In genomic region chr3:53084310-53085001, GRCh38 we compare ENCODE assay signal across 11 cellular contexts. TPM values are rescaled to one million over a fixed set of nuclear protein-coding genes. Genes with fewer than 3 reads are reported as not detected.
DNase-seq lines count a peak whose midpoint lies in the region; ATAC-seq and TF ChIP-seq lines count a peak whose summit lies in the region.
"Had no signal": no experiment of that assay in that cellular context is flagged by ENCODE, and none has a peak within 500 bp of the region (broad histone marks: within the 10 kb centered on the region; RNA-seq: fewer than 3 reads in every experiment).

No MANE protein-coding gene starts in this region.

- peaks cover 14% of the 10 kb centered on the region for H3K36me3 Mint-ChIP-seq in activated CD4-positive, alpha-beta T cell treated with anti-CD3 and anti-CD28 coated beads for 36 hours (ENCODE audit: low read depth)
- H3K36me3 Mint-ChIP-seq in WTC11: no peaks in the 10 kb centered on the region

- H3K9me3 ChIP-seq in psoas muscle: no peaks in the 10 kb centered on the region
- H3K9me3 ChIP-seq: A549 had no signal

- H3K4me3 Mint-ChIP-seq in activated CD4-positive, alpha-beta T cell treated with anti-CD3 and anti-CD28 coated beads for 36 hours: no peak overlapping the region
- H3K4me3 Mint-ChIP-seq in WTC11: no peak overlapping the region
- H3K4me3 Mint-ChIP-seq: activated CD4-positive, alpha-beta T cell treated with anti-CD3 and anti-CD28 coated beads, Interleukin-2, amount 10 ng/mL, durations not matched to agents 24 days and 14 days had no signal

- H3K4me3 ChIP-seq in psoas muscle: no peak overlapping the region
- H3K4me3 ChIP-seq: A549 had no signal

- no peaks in the 10 kb centered on the region for H3K4me1 ChIP-seq in psoas muscle
- H3K4me1 ChIP-seq: A549 had no signal

- H3K27me3 ChIP-seq in psoas muscle (ENCODE audit: insufficient read depth in 3 of 3, low read length in 2 of 3): no peaks in the 10 kb centered on the region

- no peak overlapping the region for H3K27ac ChIP-seq in psoas muscle
- H3K27ac ChIP-seq: A549 had no signal

- peaks cover 0 to 28% of the 10 kb centered on the region in 2 donors for H3K36me3 ChIP-seq in psoas muscle (ENCODE audit: insufficient read depth in 1 of 2, low read depth in 1 of 2)

- H3K9me3 Mint-ChIP-seq in activated CD4-positive, alpha-beta T cell treated with anti-CD3 and anti-CD28 coated beads for 36 hours (ENCODE audit: low read depth): no peaks in the 10 kb centered on the region
- no peaks in the 10 kb centered on the region for H3K9me3 Mint-ChIP-seq in WTC11
- H3K9me3 Mint-ChIP-seq: activated CD4-positive, alpha-beta T cell treated with anti-CD3 and anti-CD28 coated beads, Interleukin-2, amount 10 ng/mL, durations not matched to agents 24 days and 14 days had no signal

- CTCF ChIA-PET in activated CD4-positive, alpha-beta T cell treated with anti-CD3 and anti-CD28 coated beads for 36 hours (lab: Charles Lee): interaction anchor here (0.6 to 1.2 kb wide), 2 partner anchors 13 to 49 kb away, joined by 3 read pairs; no protein-coding TSS in a partner anchor
- CTCF ChIA-PET in WTC11 (lab: Charles Lee): interaction anchor here (1.1 to 1.8 kb wide), 2 partner anchors 10 to 26 kb away, joined by 4 to 7 read pairs; no protein-coding TSS in a partner anchor

- POLR2A ChIA-PET in activated CD4-positive, alpha-beta T cell treated with anti-CD3 and anti-CD28 coated beads for 36 hours (lab: Charles Lee): no interaction called here
- POLR2A ChIA-PET in WTC11 (lab: Charles Lee): no interaction called here

- H3K27me3 Mint-ChIP-seq in activated CD4-positive, alpha-beta T cell treated with anti-CD3 and anti-CD28 coated beads for 36 hours: no peaks in the 10 kb centered on the region
- H3K27me3 Mint-ChIP-seq in WTC11 (ENCODE audit: low read depth): no peaks in the 10 kb centered on the region
- H3K27me3 Mint-ChIP-seq: activated CD4-positive, alpha-beta T cell treated with anti-CD3 and anti-CD28 coated beads, Interleukin-2, amount 10 ng/mL, durations not matched to agents 24 days and 14 days had no signal

- H3K4me1 Mint-ChIP-seq in activated CD4-positive, alpha-beta T cell treated with anti-CD3 and anti-CD28 coated beads for 36 hours: peaks cover 5% of the 10 kb centered on the region
- H3K4me1 Mint-ChIP-seq in WTC11: no peaks in the 10 kb centered on the region

- peak; percentile 88 for ATAC-seq in activated CD4-positive, alpha-beta T cell treated with anti-CD3 and anti-CD28 coated beads for 36 hours
- no peak for ATAC-seq in WTC11
- peak; percentile 83 to 85 for ATAC-seq in left cardiac atrium
- peak; percentile 44 to 71 (median 58) for ATAC-seq in psoas muscle
- ATAC-seq in HG02973 (IDR thresholded peaks at IDR 0.05; ENCODE audit: unreplicated experiment): no peak
- ATAC-seq: A549 had no signal

- TF ChIP-seq CTCF in WTC11 (IDR thresholded peaks at IDR 0.05) (no peak), psoas muscle (IDR thresholded peaks at IDR 0.05) (no peak)

- intact Hi-C loops in activated CD4-positive, alpha-beta T cell treated with anti-CD3 and anti-CD28 coated beads for 36 hours (cut with DNase I, micrococcal nuclease): no loop called here
- intact Hi-C loops in left cardiac atrium (cut with DNase I) (no loop called here), psoas muscle (cut with DNase I) (no loop called here)

- 55 to 73% (median 61%) methylated on average over 12 of the region's 12 CpGs for WGBS in psoas muscle, 3 donors

- H3K27ac Mint-ChIP-seq in activated CD4-positive, alpha-beta T cell treated with anti-CD3 and anti-CD28 coated beads for 36 hours: peak overlapping the region; percentile 29
- no peak overlapping the region for H3K27ac Mint-ChIP-seq in WTC11
- H3K27ac Mint-ChIP-seq: activated CD4-positive, alpha-beta T cell treated with anti-CD3 and anti-CD28 coated beads, Interleukin-2, amount 10 ng/mL, durations not matched to agents 24 days and 14 days had no signal

- DNase-seq in activated CD4-positive, alpha-beta T cell treated with anti-CD3 and anti-CD28 coated beads for 36 hours: peak; percentile 44
- DNase-seq in activated CD4-positive, alpha-beta T cell treated with anti-CD3 and anti-CD28 coated beads, Interleukin-2, amount 50 U/mL, for 1 hour: no peak
- DNase-seq in WTC11 (ENCODE audit: low spot score) (peak; percentile 3), left cardiac atrium (peak; percentile 37), psoas muscle (no peak), HT-29 (ENCODE audit: low spot score) (no peak), NCI-H2227 treated with DMSO at 0.1 percent for 48 hours (lab: John Stamatoyannopoulos, UW) (no peak)
- DNase-seq: activated CD4-positive, alpha-beta T cell treated with anti-CD3 and anti-CD28 coated beads, Interleukin-2, amount 10 ng/mL, durations not matched to agents 24 days and 14 days; GDM1 had no signal

TF ChIP-seq in WTC11, 78 proteins besides CTCF, POLR2A, EP300 and RAD21:
- no peak for TF ChIP-seq IRF2 (CRISPR knock-in tag; IDR thresholded peaks at IDR 0.05; ENCODE audit: borderline replicate concordance, low read depth)
- no peak for TF ChIP-seq ZNF219 (CRISPR knock-in tag; IDR thresholded peaks at IDR 0.05; ENCODE audit: borderline replicate concordance)
- TF ChIP-seq MLX (CRISPR knock-in tag; IDR thresholded peaks at IDR 0.05): no peak
- TF ChIP-seq RELA (CRISPR knock-in tag; IDR thresholded peaks at IDR 0.05; ENCODE audit: borderline replicate concordance): no peak
- TF ChIP-seq CBFB (CRISPR knock-in tag; IDR thresholded peaks at IDR 0.05; ENCODE audit: low read depth): no peak
- TF ChIP-seq GTF2I (CRISPR knock-in tag; conservative IDR thresholded peaks at IDR 0.05): no peak
- TF ChIP-seq SOX15 (CRISPR knock-in tag; IDR thresholded peaks at IDR 0.05): no peak
- TF ChIP-seq ESRRA (CRISPR knock-in tag; IDR thresholded peaks at IDR 0.05; ENCODE audit: borderline replicate concordance): no peak
- no peak for TF ChIP-seq USF1 (CRISPR knock-in tag; IDR thresholded peaks at IDR 0.05)

RNA-seq across cellular contexts. Expression of gene SFMBT1, which starts 38.6 kb away (rescaled TPM):
- 10 to 100 TPM; 14.5 to 20.3 TPM for total RNA-seq in activated CD4-positive, alpha-beta T cell treated with anti-CD3 and anti-CD28 coated beads for 36 hours
- total RNA-seq in WTC11 (2021) (12.3 to 20.9 TPM (median 14.7 TPM) in 3 replicates), left cardiac atrium (10 to 100 TPM; 12.7 to 16.4 TPM), psoas muscle (10 to 100 TPM; 16.0 to 25.0 (median 16.8) TPM)
- polyA plus RNA-seq in psoas muscle: 10 to 100 TPM in 1 of 3 donors, 1 to 10 TPM in 2; 6.7 to 20.6 (median 6.9) TPM
- total RNA-seq in HT-29 (2014; rRNA removed; shearing (Covaris generic)): 20.2 and 23.0 TPM in 2 replicates

RNA-seq across cellular contexts. Expression of gene RFT1, which starts 45.8 kb away (rescaled TPM):
- 10 to 100 TPM; 39.8 to 49.0 TPM for total RNA-seq in activated CD4-positive, alpha-beta T cell treated with anti-CD3 and anti-CD28 coated beads for 36 hours
- total RNA-seq in WTC11 (2021) (26.3 to 28.0 TPM (median 27.1 TPM) in 3 replicates), left cardiac atrium (10 to 100 TPM; 11.8 to 12.6 TPM), psoas muscle (1 to 10 TPM; 5.7 to 8.8 (median 6.5) TPM)
- 10 to 100 TPM in 1 of 3 donors, 1 to 10 TPM in 2; 5.4 to 13.2 (median 8.1) TPM for polyA plus RNA-seq in psoas muscle
- 10.6 and 12.0 TPM in 2 replicates for total RNA-seq in HT-29 (2014; rRNA removed; shearing (Covaris generic))

Comparison
In these comparisons a context has a peak if more than half of its experiments do, and no peak if none do; other contexts are left out.
1. DNase-seq: peak in activated CD4-positive, alpha-beta T cell treated with anti-CD3 and anti-CD28 coated beads for 36 hours (single experiment), WTC11 (single experiment) and left cardiac atrium (single experiment); none in activated CD4-positive, alpha-beta T cell treated with anti-CD3 and anti-CD28 coated beads, Interleukin-2, amount 50 U/mL, for 1 hour (single experiment), psoas muscle (0 of 2), HT-29 (single experiment) and NCI-H2227 treated with DMSO at 0.1 percent for 48 hours (single experiment).
2. ATAC-seq: peak in activated CD4-positive, alpha-beta T cell treated with anti-CD3 and anti-CD28 coated beads for 36 hours (single experiment), left cardiac atrium (2 of 2) and psoas muscle (4 of 4); none in WTC11 (single experiment) and HG02973 (single experiment).